In the genomic region with DNA sequence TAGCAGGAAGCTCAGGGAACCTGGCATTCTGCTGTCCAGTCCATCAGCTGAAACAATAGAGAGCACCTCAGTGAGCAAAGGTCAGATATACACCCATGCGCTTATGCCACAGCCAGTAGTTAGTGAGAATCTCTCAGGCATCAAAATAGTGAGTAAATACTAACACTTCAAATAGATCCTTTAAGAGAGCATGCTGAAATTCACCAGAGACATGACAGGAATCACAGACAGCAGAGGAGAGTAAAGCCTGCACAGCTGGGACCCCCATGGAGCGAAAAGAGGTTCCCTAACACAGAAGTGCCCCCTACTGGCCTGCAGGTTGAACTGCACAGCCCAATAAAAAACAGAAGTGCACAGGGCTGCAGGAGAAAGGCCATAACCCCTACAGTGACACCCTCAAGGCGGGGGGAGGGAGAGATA, we compare ENCODE assay signal across 8 cellular contexts. TPM values are rescaled to one million over a fixed set of nuclear protein-coding genes. Genes with fewer than 3 reads are reported as not detected.
DNase-seq lines count a peak whose midpoint lies in the region; ATAC-seq and TF ChIP-seq lines count a peak whose summit lies in the region.

No MANE protein-coding gene starts in this region.

- no peaks in the 10 kb centered on the region for H3K36me3 ChIP-seq in uterus

- no peak for ATAC-seq in activated CD8-positive, alpha-beta memory T cell treated with anti-CD3 and anti-CD28 coated beads, Interleukin-2, amount 10 ng/mL, durations not matched to agents 7 days and 5 days
- ATAC-seq in GM21737 (IDR thresholded peaks at IDR 0.05; ENCODE audit: unreplicated experiment), result no peak
- no peak for ATAC-seq in effector memory CD8-positive, alpha-beta T cell (replicated peaks)

- no peaks in the 10 kb centered on the region for H3K4me1 ChIP-seq in uterus

- DNase-seq in DMS114 treated with DMSO at 0.1 percent for 48 hours (lab: John Stamatoyannopoulos, UW; ENCODE audit: unreplicated experiment), result peak; percentile 4
- DNase-seq in activated CD8-positive, alpha-beta memory T cell treated with anti-CD3 and anti-CD28 coated beads, Interleukin-2, amount 10 ng/mL, durations not matched to agents 7 days and 5 days, result peak; percentile 39
- peak; percentile 81 for DNase-seq in iPS-NIHi7 (ENCODE audit: extremely low spot score)
- DNase-seq in uterus, result peak; percentile 1 to 8
- DNase-seq in effector memory CD8-positive, alpha-beta T cell, result no peak
- no peak for DNase-seq in NCI-H2107 treated with DMSO at 0.1 percent for 48 hours (lab: John Stamatoyannopoulos, UW; ENCODE audit: unreplicated experiment)

- H3K4me3 Mint-ChIP-seq in activated CD8-positive, alpha-beta memory T cell treated with anti-CD3 and anti-CD28 coated beads, Interleukin-2, amount 10 ng/mL, durations not matched to agents 7 days and 5 days, result no peak overlapping the region
- H3K4me3 Mint-ChIP-seq in effector memory CD8-positive, alpha-beta T cell, result no peak overlapping the region

- CTCF ChIA-PET in activated CD8-positive, alpha-beta memory T cell treated with anti-CD3 and anti-CD28 coated beads, Interleukin-2, amount 10 ng/mL, durations not matched to agents 7 days and 5 days (lab: Charles Lee), result interaction anchor here (0.7 to 1.8 kb wide), 12 partner anchors 9 to 315 kb away, joined by 3 to 5 read pairs (median 4); no protein-coding TSS in a partner anchor

- H3K9me3 Mint-ChIP-seq in activated CD8-positive, alpha-beta memory T cell treated with anti-CD3 and anti-CD28 coated beads, Interleukin-2, amount 10 ng/mL, durations not matched to agents 7 days and 5 days (ENCODE audit: low read depth), result no peaks in the 10 kb centered on the region
- no peaks in the 10 kb centered on the region for H3K9me3 Mint-ChIP-seq in effector memory CD8-positive, alpha-beta T cell

- no peak overlapping the region for H3K27ac Mint-ChIP-seq in activated CD8-positive, alpha-beta memory T cell treated with anti-CD3 and anti-CD28 coated beads, Interleukin-2, amount 10 ng/mL, durations not matched to agents 7 days and 5 days
- H3K27ac Mint-ChIP-seq in effector memory CD8-positive, alpha-beta T cell, result no peak overlapping the region

- no peak overlapping the region for H3K27ac ChIP-seq in uterus

- no peak for TF ChIP-seq POLR2A in uterus (IDR thresholded peaks at IDR 0.05)

- intact Hi-C loops in uterus (cut with DNase I; ENCODE audit: low total_unique reads), result no loop called here

- TF ChIP-seq EP300 in Ishikawa (IDR thresholded peaks at IDR 0.05; ENCODE audit: borderline replicate concordance), result no peak

- TF ChIP-seq RAD21 in Ishikawa (IDR thresholded peaks at IDR 0.05; ENCODE audit: low read depth), result peak; percentile 68

- no peak for TF ChIP-seq CTCF in uterus (IDR thresholded peaks at IDR 0.05)

- H3K4me1 Mint-ChIP-seq in activated CD8-positive, alpha-beta memory T cell treated with anti-CD3 and anti-CD28 coated beads, Interleukin-2, amount 10 ng/mL, durations not matched to agents 7 days and 5 days, result peaks cover 4% of the 10 kb centered on the region
- peaks cover 5% of the 10 kb centered on the region in 2 donors for H3K4me1 Mint-ChIP-seq in effector memory CD8-positive, alpha-beta T cell (ENCODE audit: low read depth in 2 of 2)

- no peak overlapping the region for H3K4me3 ChIP-seq in uterus

- peaks cover 9% of the 10 kb centered on the region for H3K36me3 Mint-ChIP-seq in activated CD8-positive, alpha-beta memory T cell treated with anti-CD3 and anti-CD28 coated beads, Interleukin-2, amount 10 ng/mL, durations not matched to agents 7 days and 5 days
- H3K36me3 Mint-ChIP-seq in effector memory CD8-positive, alpha-beta T cell (ENCODE audit: insufficient read depth), result peaks cover 16% of the 10 kb centered on the region

- H3K27me3 Mint-ChIP-seq in activated CD8-positive, alpha-beta memory T cell treated with anti-CD3 and anti-CD28 coated beads, Interleukin-2, amount 10 ng/mL, durations not matched to agents 7 days and 5 days, result no peaks in the 10 kb centered on the region
- no peaks in the 10 kb centered on the region for H3K27me3 Mint-ChIP-seq in effector memory CD8-positive, alpha-beta T cell

- H3K9me3 ChIP-seq in uterus, result no peaks in the 10 kb centered on the region

- H3K27me3 ChIP-seq in uterus, result no peaks in the 10 kb centered on the region

TF ChIP-seq in Ishikawa, 13 proteins besides CTCF, POLR2A, EP300 and RAD21:
- TF ChIP-seq NFIC (IDR thresholded peaks at IDR 0.05) (no peak), TCF12 (IDR thresholded peaks at IDR 0.05; ENCODE audit: low read depth) (no peak), FOXM1 (IDR thresholded peaks at IDR 0.05; ENCODE audit: borderline replicate concordance, low read depth) (no peak), ZBTB7A (IDR thresholded peaks at IDR 0.05; ENCODE audit: low read depth) (no peak), CEBPB (IDR thresholded peaks at IDR 0.05) (no peak), TAF1 (IDR thresholded peaks at IDR 0.05; ENCODE audit: low read depth) (no peak), YY1 (IDR thresholded peaks at IDR 0.05; ENCODE audit: low read depth) (no peak), EGR1 (IDR thresholded peaks at IDR 0.05) (no peak)
- TF ChIP-seq, protein P1, sequence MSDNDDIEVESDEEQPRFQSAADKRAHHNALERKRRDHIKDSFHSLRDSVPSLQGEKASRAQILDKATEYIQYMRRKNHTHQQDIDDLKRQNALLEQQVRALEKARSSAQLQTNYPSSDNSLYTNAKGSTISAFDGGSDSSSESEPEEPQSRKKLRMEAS (IDR thresholded peaks at IDR 0.05), result no peak
- TF ChIP-seq, protein P2, sequence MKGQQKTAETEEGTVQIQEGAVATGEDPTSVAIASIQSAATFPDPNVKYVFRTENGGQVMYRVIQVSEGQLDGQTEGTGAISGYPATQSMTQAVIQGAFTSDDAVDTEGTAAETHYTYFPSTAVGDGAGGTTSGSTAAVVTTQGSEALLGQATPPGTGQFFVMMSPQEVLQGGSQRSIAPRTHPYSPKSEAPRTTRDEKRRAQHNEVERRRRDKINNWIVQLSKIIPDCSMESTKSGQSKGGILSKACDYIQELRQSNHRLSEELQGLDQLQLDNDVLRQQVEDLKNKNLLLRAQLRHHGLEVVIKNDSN (IDR thresholded peaks at IDR 0.05), result no peak
- TF ChIP-seq, protein P3, sequence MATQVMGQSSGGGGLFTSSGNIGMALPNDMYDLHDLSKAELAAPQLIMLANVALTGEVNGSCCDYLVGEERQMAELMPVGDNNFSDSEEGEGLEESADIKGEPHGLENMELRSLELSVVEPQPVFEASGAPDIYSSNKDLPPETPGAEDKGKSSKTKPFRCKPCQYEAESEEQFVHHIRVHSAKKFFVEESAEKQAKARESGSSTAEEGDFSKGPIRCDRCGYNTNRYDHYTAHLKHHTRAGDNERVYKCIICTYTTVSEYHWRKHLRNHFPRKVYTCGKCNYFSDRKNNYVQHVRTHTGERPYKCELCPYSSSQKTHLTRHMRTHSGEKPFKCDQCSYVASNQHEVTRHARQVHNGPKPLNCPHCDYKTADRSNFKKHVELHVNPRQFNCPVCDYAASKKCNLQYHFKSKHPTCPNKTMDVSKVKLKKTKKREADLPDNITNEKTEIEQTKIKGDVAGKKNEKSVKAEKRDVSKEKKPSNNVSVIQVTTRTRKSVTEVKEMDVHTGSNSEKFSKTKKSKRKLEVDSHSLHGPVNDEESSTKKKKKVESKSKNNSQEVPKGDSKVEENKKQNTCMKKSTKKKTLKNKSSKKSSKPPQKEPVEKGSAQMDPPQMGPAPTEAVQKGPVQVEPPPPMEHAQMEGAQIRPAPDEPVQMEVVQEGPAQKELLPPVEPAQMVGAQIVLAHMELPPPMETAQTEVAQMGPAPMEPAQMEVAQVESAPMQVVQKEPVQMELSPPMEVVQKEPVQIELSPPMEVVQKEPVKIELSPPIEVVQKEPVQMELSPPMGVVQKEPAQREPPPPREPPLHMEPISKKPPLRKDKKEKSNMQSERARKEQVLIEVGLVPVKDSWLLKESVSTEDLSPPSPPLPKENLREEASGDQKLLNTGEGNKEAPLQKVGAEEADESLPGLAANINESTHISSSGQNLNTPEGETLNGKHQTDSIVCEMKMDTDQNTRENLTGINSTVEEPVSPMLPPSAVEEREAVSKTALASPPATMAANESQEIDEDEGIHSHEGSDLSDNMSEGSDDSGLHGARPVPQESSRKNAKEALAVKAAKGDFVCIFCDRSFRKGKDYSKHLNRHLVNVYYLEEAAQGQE (IDR thresholded peaks at IDR 0.05; ENCODE audit: low read depth), result no peak

RNA-seq across cellular contexts. Expression of a gene that starts 57.6 kb away (rescaled TPM):
- total RNA-seq in activated CD8-positive, alpha-beta memory T cell treated with anti-CD3 and anti-CD28 coated beads, Interleukin-2, amount 10 ng/mL, durations not matched to agents 7 days and 5 days, result not detected
- under 1 TPM in 1 of 4 donors, not detected in 3; 0.27 TPM for total RNA-seq in uterus

Comparison
In these comparisons a context has a peak if more than half of its experiments do, and no peak if none do; other contexts are left out.
1. DNase-seq: peak in DMS114 treated with DMSO at 0.1 percent for 48 hours (single experiment), activated CD8-positive, alpha-beta memory T cell treated with anti-CD3 and anti-CD28 coated beads, Interleukin-2, amount 10 ng/mL, durations not matched to agents 7 days and 5 days (single experiment), iPS-NIHi7 (single experiment) and uterus (2 of 2); none in effector memory CD8-positive, alpha-beta T cell (0 of 3) and NCI-H2107 treated with DMSO at 0.1 percent for 48 hours (single experiment).